8 cellular contexts compared by ENCODE assay signal in the genomic region with DNA sequence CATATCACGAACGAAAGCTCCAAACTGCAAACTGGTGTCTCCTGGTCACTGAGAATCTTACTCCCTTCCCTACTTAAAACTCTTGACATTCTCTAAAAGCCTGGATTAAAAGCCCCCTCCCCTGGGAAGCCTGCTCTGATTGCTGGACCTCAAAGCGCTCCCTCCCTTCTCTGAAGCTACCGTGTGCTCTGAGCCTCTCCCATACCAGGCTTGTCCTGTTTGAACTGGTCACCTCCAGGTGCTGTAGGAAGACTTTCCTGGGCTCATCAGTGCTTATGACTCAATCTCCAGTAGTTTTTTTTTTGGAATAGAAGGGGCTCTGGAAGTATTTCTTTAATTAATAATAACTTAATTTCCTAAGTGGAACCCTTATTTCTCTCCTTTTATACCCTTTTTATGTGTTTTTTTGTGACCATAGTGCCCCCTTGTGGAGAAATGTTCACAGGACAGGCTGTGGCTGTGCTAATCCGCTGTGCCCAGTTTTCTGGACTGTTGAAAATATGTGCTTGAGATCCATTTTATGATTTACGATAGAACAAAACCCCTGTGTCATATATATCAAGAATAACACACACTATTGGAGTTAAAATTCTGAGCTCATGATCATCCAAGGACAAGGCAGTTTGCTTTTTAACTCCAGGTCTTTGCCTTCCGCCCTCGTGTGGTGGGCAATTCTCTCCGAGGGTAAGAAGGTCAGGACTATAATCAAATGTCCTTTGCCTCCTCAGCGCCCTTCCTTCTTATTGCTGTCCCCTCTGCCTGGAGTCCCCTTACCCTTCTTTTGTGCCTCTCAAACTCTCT. TPM values are rescaled to one million over a fixed set of nuclear protein-coding genes. Genes with fewer than 3 reads are reported as not detected.
DNase-seq lines count a peak whose midpoint lies in the region; ATAC-seq and TF ChIP-seq lines count a peak whose summit lies in the region.

No MANE protein-coding gene starts in this region.

- peak; percentile 91 for TF ChIP-seq CTCF in C4-2B (conservative IDR thresholded peaks at IDR 0.05)
- TF ChIP-seq CTCF in LNCAP (IDR thresholded peaks at IDR 0.05) = peak; percentile 99
- peak; percentile 74 for TF ChIP-seq CTCF in WI38 (IDR thresholded peaks at IDR 0.05; ENCODE audit: low read depth, low read length)
- TF ChIP-seq CTCF in cardiac muscle cell (IDR thresholded peaks at IDR 0.05; ENCODE audit: low read depth, low read length) = peak; percentile 80

- no peaks in the 10 kb centered on the region for H3K36me3 ChIP-seq in cardiac muscle cell

- ATAC-seq in GM18858 (IDR thresholded peaks at IDR 0.05; ENCODE audit: unreplicated experiment) (peak; percentile 55), sciatic nerve (peak; percentile 50), HG03196 (IDR thresholded peaks at IDR 0.05; ENCODE audit: unreplicated experiment) (no peak)

- no peaks in the 10 kb centered on the region for H3K4me1 ChIP-seq in cardiac muscle cell (ENCODE audit: low read depth)

- H3K9me3 ChIP-seq in cardiac muscle cell (ENCODE audit: low read depth) = no peaks in the 10 kb centered on the region

- H3K27ac ChIP-seq in C4-2B (no peak overlapping the region; the same call in 1 of the 2 replicates), cardiac muscle cell (no peak overlapping the region)

- no peak overlapping the region for H3K4me3 ChIP-seq in WI38 (ENCODE audit: low read depth, low read length)
- no peak overlapping the region for H3K4me3 ChIP-seq in cardiac muscle cell

- DNase-seq in cardiac muscle cell (ENCODE audit: low read depth in 1 of 2, low spot score in 1 of 2) (peak in 1 of 2 donors; percentile 65), sciatic nerve (ENCODE audit: low spot score) (no peak)
- no peak for DNase-seq in central memory CD4-positive, alpha-beta T cell

- intact Hi-C loops in sciatic nerve (cut with DNase I) = no loop called here

- H3K27me3 ChIP-seq in cardiac muscle cell = no peaks in the 10 kb centered on the region

RNA-seq across cellular contexts. Expression of gene MTARC1, which starts 16.9 kb away (rescaled TPM):
- total RNA-seq in cardiac muscle cell (4.5 and 5.5 TPM in 2 replicates), sciatic nerve (28.6 TPM)
- polyA plus RNA-seq in cardiac muscle cell = 15.8 and 16.3 TPM in 2 replicates

RNA-seq across cellular contexts. Expression of gene MTARC2, which starts 55.5 kb away (rescaled TPM):
- total RNA-seq in cardiac muscle cell (36.4 and 38.1 TPM in 2 replicates), sciatic nerve (35.0 TPM)
- 54.5 and 58.2 TPM in 2 replicates for polyA plus RNA-seq in cardiac muscle cell
